ENCODE assay signal across 9 cellular contexts in the genomic region with DNA sequence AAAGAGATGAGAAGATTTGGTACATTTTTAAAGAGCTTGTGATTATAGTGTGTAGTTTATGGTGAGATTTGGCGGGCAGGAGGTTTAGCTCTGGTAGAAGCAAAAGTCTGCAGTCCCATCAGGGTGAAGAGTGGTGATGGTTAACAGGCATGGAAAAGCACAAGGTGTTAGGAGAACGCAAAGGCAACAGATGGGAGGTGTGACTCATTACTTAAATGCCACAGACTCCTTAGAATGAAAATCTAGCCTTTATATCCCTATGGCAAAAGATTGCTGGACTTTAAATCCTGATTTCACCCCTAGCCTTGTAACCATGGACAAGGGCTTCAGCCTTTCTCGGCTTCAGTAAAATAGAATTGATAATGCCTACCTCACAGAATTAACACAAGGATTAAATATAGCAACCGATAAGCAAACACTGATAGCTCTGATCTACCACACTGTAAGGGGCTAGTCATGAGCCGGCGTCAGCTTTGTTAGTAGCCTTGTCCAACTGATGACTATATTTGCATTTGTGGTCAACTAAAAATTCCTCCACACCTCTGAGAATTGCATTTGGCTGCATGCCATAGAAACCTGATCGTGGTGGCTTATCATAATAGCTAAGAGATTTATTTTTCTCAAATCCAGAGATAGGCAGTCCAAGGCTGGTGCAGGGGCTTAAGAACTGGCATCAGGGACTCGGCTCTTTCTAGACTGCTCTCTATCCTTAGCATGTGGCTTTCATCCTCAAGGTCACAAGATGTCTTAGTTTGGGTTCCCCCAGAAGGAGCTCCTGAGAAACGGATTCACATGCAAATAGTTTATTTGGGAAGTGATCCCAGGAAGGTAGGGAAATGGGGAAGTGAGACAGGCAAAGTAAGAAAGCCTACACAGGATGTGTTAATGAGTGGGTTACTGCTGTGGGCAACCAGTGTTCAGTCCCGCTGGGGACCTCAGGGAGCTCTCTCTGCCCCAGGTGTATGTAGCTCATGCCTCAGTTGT. TPM values are rescaled to one million over a fixed set of nuclear protein-coding genes. Genes with fewer than 3 reads are reported as not detected.
A peak's percentile ranks its signal among the peaks of the same experiment; 100 is the strongest.
DNase-seq lines count a peak whose midpoint lies in the region; ATAC-seq lines count a peak whose summit lies in the region.
"Had no signal": no experiment of that assay in that cellular context is flagged by ENCODE, and none has a peak within 500 bp of the region (broad histone marks: within the 10 kb centered on the region; RNA-seq: fewer than 3 reads in every experiment).

No MANE protein-coding gene starts in this region.

- H3K36me3 ChIP-seq in H7 (replicated peaks; ENCODE audit: control insufficient read depth, insufficient read depth, low read length): no peaks in the 10 kb centered on the region

- peaks cover 17% of the 10 kb centered on the region for H3K4me1 Mint-ChIP-seq in activated T-helper 2 cell treated with anti-CD3 and anti-CD28 coated beads, Interferon-gamma antibody, Interleukin-2, Interleukin-4, amounts not matched to agents 10 μg/mL and 5 μg/mL and 100 μg/mL, durations not matched to agents 14 hours and 24 hours and 36 hours (ENCODE audit: low read depth)

- no peak overlapping the region for H3K4me3 ChIP-seq in H7 (ENCODE audit: insufficient read depth, low read depth, low read length)

- peak; percentile 58 for DNase-seq in COLO668 (lab: John Stamatoyannopoulos, UW; ENCODE audit: unreplicated experiment)
- DNase-seq in activated T-helper 2 cell treated with anti-CD3 and anti-CD28 coated beads, Interferon-gamma antibody, Interleukin-2, Interleukin-4, amounts not matched to agents 10 μg/mL and 5 μg/mL and 100 μg/mL, durations not matched to agents 14 hours and 24 hours and 36 hours (ENCODE audit: low spot score): no peak
- DNase-seq in effector CD8-positive, alpha-beta T cell (lab: John Stamatoyannopoulos, UW): no peak
- DNase-seq in stimulated activated naive CD4-positive, alpha-beta T cell (lab: John Stamatoyannopoulos, UW): no peak
- DNase-seq in H7: no peak
- no peak for DNase-seq in SKM-1 (lab: John Stamatoyannopoulos, UW; ENCODE audit: unreplicated experiment)

- H3K9me3 Mint-ChIP-seq in activated T-helper 2 cell treated with anti-CD3 and anti-CD28 coated beads, Interferon-gamma antibody, Interleukin-2, Interleukin-4, amounts not matched to agents 10 μg/mL and 5 μg/mL and 100 μg/mL, durations not matched to agents 14 hours and 24 hours and 36 hours: no peaks in the 10 kb centered on the region
- H3K9me3 Mint-ChIP-seq: dendritic cell treated with granulocyte-macrophage colony-stimulating factor and Interleukin-4, amounts not matched to agents 40 ng/mL and 50 ng/mL, for 4 days had no signal

- H3K27ac Mint-ChIP-seq in activated T-helper 2 cell treated with anti-CD3 and anti-CD28 coated beads, Interferon-gamma antibody, Interleukin-2, Interleukin-4, amounts not matched to agents 10 μg/mL and 5 μg/mL and 100 μg/mL, durations not matched to agents 14 hours and 24 hours and 36 hours: peak overlapping the region; percentile 54
- H3K27ac Mint-ChIP-seq: dendritic cell treated with granulocyte-macrophage colony-stimulating factor and Interleukin-4, amounts not matched to agents 40 ng/mL and 50 ng/mL, for 4 days had no signal

- H3K36me3 Mint-ChIP-seq in activated T-helper 2 cell treated with anti-CD3 and anti-CD28 coated beads, Interferon-gamma antibody, Interleukin-2, Interleukin-4, amounts not matched to agents 10 μg/mL and 5 μg/mL and 100 μg/mL, durations not matched to agents 14 hours and 24 hours and 36 hours (ENCODE audit: low read depth): peaks cover 27% of the 10 kb centered on the region

- ATAC-seq in GM19395 (IDR thresholded peaks at IDR 0.05; ENCODE audit: unreplicated experiment): peak; percentile 82
- peak; percentile 67 for ATAC-seq in HG03432 (IDR thresholded peaks at IDR 0.05; ENCODE audit: unreplicated experiment)

- no peaks in the 10 kb centered on the region for H3K27me3 ChIP-seq in H7 (ENCODE audit: control insufficient read depth, insufficient read depth, low read length)

- no peaks in the 10 kb centered on the region for H3K27me3 Mint-ChIP-seq in activated T-helper 2 cell treated with anti-CD3 and anti-CD28 coated beads, Interferon-gamma antibody, Interleukin-2, Interleukin-4, amounts not matched to agents 10 μg/mL and 5 μg/mL and 100 μg/mL, durations not matched to agents 14 hours and 24 hours and 36 hours (ENCODE audit: low read depth)
- H3K27me3 Mint-ChIP-seq: dendritic cell treated with granulocyte-macrophage colony-stimulating factor and Interleukin-4, amounts not matched to agents 40 ng/mL and 50 ng/mL, for 4 days had no signal

- intact Hi-C loops in activated T-helper 2 cell treated with anti-CD3 and anti-CD28 coated beads, Interferon-gamma antibody, Interleukin-2, Interleukin-4, amounts not matched to agents 10 μg/mL and 5 μg/mL and 100 μg/mL, durations not matched to agents 14 hours and 24 hours and 36 hours (cut with micrococcal nuclease): no loop called here

- no peak overlapping the region for H3K4me3 Mint-ChIP-seq in activated T-helper 2 cell treated with anti-CD3 and anti-CD28 coated beads, Interferon-gamma antibody, Interleukin-2, Interleukin-4, amounts not matched to agents 10 μg/mL and 5 μg/mL and 100 μg/mL, durations not matched to agents 14 hours and 24 hours and 36 hours (ENCODE audit: low read depth)
- H3K4me3 Mint-ChIP-seq: dendritic cell treated with granulocyte-macrophage colony-stimulating factor and Interleukin-4, amounts not matched to agents 40 ng/mL and 50 ng/mL, for 4 days had no signal

RNA-seq across cellular contexts. Expression of gene MFAP3, which starts 19.6 kb away (rescaled TPM):
- 17.1 and 21.8 TPM in 2 replicates for total RNA-seq in activated T-helper 2 cell treated with anti-CD3 and anti-CD28 coated beads, Interferon-gamma antibody, Interleukin-2, Interleukin-4, amounts not matched to agents 10 μg/mL and 5 μg/mL and 100 μg/mL, durations not matched to agents 14 hours and 24 hours and 36 hours
- total RNA-seq in H7 (2014; rRNA removed; shearing (Covaris generic)): 25.9 and 27.3 TPM in 2 replicates

RNA-seq across cellular contexts. Expression of gene FAM114A2, which starts 19.6 kb away (rescaled TPM):
- total RNA-seq in activated T-helper 2 cell treated with anti-CD3 and anti-CD28 coated beads, Interferon-gamma antibody, Interleukin-2, Interleukin-4, amounts not matched to agents 10 μg/mL and 5 μg/mL and 100 μg/mL, durations not matched to agents 14 hours and 24 hours and 36 hours: 23.6 and 31.2 TPM in 2 replicates
- total RNA-seq in H7 (2014; rRNA removed; shearing (Covaris generic)): 6.1 and 9.6 TPM in 2 replicates
